Comparison of ENCODE assay signal across 13 cellular contexts in the genomic region with DNA sequence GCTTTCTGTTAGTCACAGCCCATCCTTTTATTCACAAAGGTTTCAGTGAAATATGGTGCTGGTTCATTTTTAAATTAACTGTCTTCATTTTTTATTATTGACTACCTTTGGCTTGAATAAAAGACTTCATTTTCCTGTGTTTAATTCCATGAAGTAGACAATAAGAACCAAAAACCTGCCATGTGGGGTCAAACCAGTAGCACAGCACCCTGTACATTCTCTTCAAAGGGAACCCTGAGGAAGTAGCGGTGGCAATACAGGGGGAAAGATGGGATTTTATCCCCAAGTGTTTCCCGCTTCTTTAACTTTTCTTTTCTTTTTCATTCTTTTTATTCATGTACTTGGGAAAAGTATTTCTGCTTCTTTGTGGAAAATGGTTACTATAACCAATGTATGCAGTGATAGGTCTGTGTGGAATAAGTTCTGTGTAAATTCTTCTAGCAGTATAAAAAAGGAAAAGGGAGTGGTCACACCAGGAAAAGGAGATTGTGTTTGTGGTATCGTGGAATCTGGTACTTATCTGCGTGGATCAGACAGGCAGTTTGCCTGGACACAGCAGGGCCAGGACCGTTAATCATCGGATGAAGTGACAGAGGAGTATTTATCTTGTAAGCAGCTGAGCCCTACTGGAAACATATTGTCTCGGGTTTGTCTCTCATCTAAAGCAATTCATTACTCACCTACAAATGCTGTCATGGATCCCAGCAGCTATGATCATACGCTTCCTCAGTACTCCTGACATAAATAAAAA.
DNase-seq lines count a peak whose midpoint lies in the region; ATAC-seq and TF ChIP-seq lines count a peak whose summit lies in the region.
"Had no signal": no experiment of that assay in that cellular context is flagged by ENCODE, and none has a peak within 500 bp of the region (broad histone marks: within the 10 kb centered on the region; RNA-seq: fewer than 3 reads in every experiment).

No MANE protein-coding gene starts in this region.

- POLR2A ChIA-PET in MCF 10A (lab: Yijun Ruan, JAX), result interaction anchor here (1.0 kb wide), 1 partner anchor 569 kb away, joined by 3 read pairs; no protein-coding TSS in a partner anchor
- POLR2A ChIA-PET in SK-N-SH (lab: Yijun Ruan, JAX), result no interaction called here

- peaks cover 16% of the 10 kb centered on the region for H3K4me1 Mint-ChIP-seq in MCF 10A (ENCODE audit: insufficient read depth, unreplicated experiment)

- ATAC-seq in sciatic nerve, result no peak
- ATAC-seq in HG02981 (IDR thresholded peaks at IDR 0.05; ENCODE audit: unreplicated experiment), result no peak
- ATAC-seq: gastroesophageal sphincter, left colon had no signal

- H2AFZ ChIP-seq in SK-N-SH (ENCODE audit: low read depth), result no peak overlapping the region

- DNase-seq in MCF 10A (ENCODE audit: unreplicated experiment), result no peak
- DNase-seq in breast epithelium (ENCODE audit: low spot score in 2 of 2), result no peak
- no peak for DNase-seq in SK-N-SH
- DNase-seq in fibroblast of peridontal ligament (ENCODE audit: extremely low read depth), result peak; percentile 17
- DNase-seq in sciatic nerve (ENCODE audit: low spot score), result no peak
- no peak for DNase-seq in testis
- no peak for DNase-seq in activated CD4-positive, CD25-positive, alpha-beta regulatory T cell treated with anti-CD3 and anti-CD28 coated beads, Interleukin-2, amount 50 U/mL, for 72 hours
- DNase-seq: GF-D8; Kasumi-1; left colon; stimulated activated CD4-positive, alpha-beta T cell treated with anti-CD3 and anti-CD28 coated beads, Interleukin-4, amount 100 ng/mL, for 1 hour had no signal

- H3K4me3 Mint-ChIP-seq in MCF 10A (ENCODE audit: unreplicated experiment), result no peak overlapping the region

- WGBS in SK-N-SH (ENCODE audit: low lambda C conversion rate), result 49% methylated on average over 8 of the region's 8 CpGs
- 78 to 82% methylated on average over 8 of the region's 8 CpGs for WGBS in testis, 2 donors

- H3K4me3 ChIP-seq in breast epithelium (no peak overlapping the region), SK-N-SH (ENCODE audit: low read depth in 2 of 2, low read length in 1 of 2) (no peak overlapping the region), testis (no peak overlapping the region)
- H3K4me3 ChIP-seq: gastroesophageal sphincter had no signal

- H3K27me3 ChIP-seq in breast epithelium (no peaks in the 10 kb centered on the region), SK-N-SH (ENCODE audit: insufficient read depth) (no peaks in the 10 kb centered on the region), testis (no peaks in the 10 kb centered on the region)
- H3K27me3 ChIP-seq: gastroesophageal sphincter had no signal

- H3K27ac ChIP-seq in breast epithelium, result no peak overlapping the region
- H3K27ac ChIP-seq in SK-N-SH (ENCODE audit: low read depth in 2 of 2, low read length in 1 of 2), result peak overlapping the region; percentile 10 to 22; a peak in 3 of 4 replicates
- no peak overlapping the region for H3K27ac ChIP-seq in testis
- H3K27ac ChIP-seq: gastroesophageal sphincter had no signal

- H3K9me3 Mint-ChIP-seq in MCF 10A (ENCODE audit: unreplicated experiment), result no peaks in the 10 kb centered on the region

- CTCF ChIA-PET in MCF 10A (lab: Yijun Ruan, JAX), result interaction anchor here (0.6 to 0.8 kb wide), 3 partner anchors 13 to 44 kb away, joined by 3 to 5 read pairs (median 3); no protein-coding TSS in a partner anchor
- CTCF ChIA-PET in SK-N-SH (lab: Yijun Ruan, JAX), result no interaction called here

- H3K36me3 Mint-ChIP-seq in MCF 10A (ENCODE audit: insufficient read depth, unreplicated experiment), result peaks cover 39% of the 10 kb centered on the region

- H3K9ac ChIP-seq in SK-N-SH, result no peak overlapping the region

- intact Hi-C loops in MCF 10A (cut with micrococcal nuclease), result no loop called here
- intact Hi-C loops in breast epithelium (cut with DNase I; ENCODE audit: low total_unique reads), result no loop called here
- intact Hi-C loops in sciatic nerve (cut with DNase I), result no loop called here
- intact Hi-C loops in testis (cut with DNase I; ENCODE audit: low total_unique reads), result no loop called here

- no peak for TF ChIP-seq RAD21 in SK-N-SH (IDR thresholded peaks at IDR 0.05; ENCODE audit: low read length)

- TF ChIP-seq POLR2A in breast epithelium (IDR thresholded peaks at IDR 0.05) (no peak), testis (IDR thresholded peaks at IDR 0.05) (no peak)

- H4K20me1 ChIP-seq in SK-N-SH (ENCODE audit: insufficient read depth), result no peaks in the 10 kb centered on the region

- H3K36me3 ChIP-seq in breast epithelium (no peaks in the 10 kb centered on the region), SK-N-SH (replicated peaks in 1 of 2; ENCODE audit: control insufficient read depth in 1 of 2, insufficient read depth in 2 of 2, low read length in 1 of 2) (peaks cover 0 to 11% of the 10 kb centered on the region in 2 experiments), testis (ENCODE audit: low read depth, missing control alignments) (no peaks in the 10 kb centered on the region)

- TF ChIP-seq CTCF in MCF 10A (IDR thresholded peaks at IDR 0.05; ENCODE audit: unreplicated experiment), result no peak
- TF ChIP-seq CTCF in breast epithelium (IDR thresholded peaks at IDR 0.05), result no peak
- no peak for TF ChIP-seq CTCF in SK-N-SH (IDR thresholded peaks at IDR 0.05)
- TF ChIP-seq CTCF in testis (IDR thresholded peaks at IDR 0.05), result no peak

- H3K4me2 ChIP-seq in SK-N-SH, result peak overlapping the region; percentile 49; the same call in 1 of the 2 replicates

- no peaks in the 10 kb centered on the region for H3K9me2 ChIP-seq in SK-N-SH

- no peaks in the 10 kb centered on the region for H3F3A ChIP-seq in SK-N-SH (replicated peaks; ENCODE audit: insufficient read depth)

- no peaks in the 10 kb centered on the region; the same call in 1 of the 2 replicates for H3K79me2 ChIP-seq in SK-N-SH (ENCODE audit: insufficient read depth)

- no TSS peak for BruUV-seq in MCF 10A (replicated peaks; lab: Mats Ljungman, UMichigan)

- H3K27ac Mint-ChIP-seq in MCF 10A (ENCODE audit: low read depth, unreplicated experiment), result peak overlapping the region; percentile 4

- H3K4me1 ChIP-seq in breast epithelium (no peaks in the 10 kb centered on the region), SK-N-SH (ENCODE audit: control insufficient read depth in 1 of 2, insufficient read depth in 2 of 2, low read depth in 1 of 2, low read length in 1 of 2) (peaks cover 0 to 9% of the 10 kb centered on the region in 2 experiments; a peak in 3 of 4 replicates), testis (no peaks in the 10 kb centered on the region)

- H3K9me3 ChIP-seq in breast epithelium (no peaks in the 10 kb centered on the region), SK-N-SH (no peaks in the 10 kb centered on the region), testis (no peaks in the 10 kb centered on the region)
- H3K9me3 ChIP-seq: gastroesophageal sphincter had no signal

- no peaks in the 10 kb centered on the region for H3K27me3 Mint-ChIP-seq in MCF 10A (ENCODE audit: insufficient read depth, unreplicated experiment)

- peak in 1 of 2 experiments; percentile 59; a peak in 1 of 4 replicates for TF ChIP-seq EP300 in SK-N-SH (IDR thresholded peaks at IDR 0.05; ENCODE audit: borderline replicate concordance in 1 of 2, low read depth in 1 of 2, low read length in 1 of 2)

TF ChIP-seq in SK-N-SH, 30 proteins besides CTCF, POLR2A, EP300 and RAD21:
- TF ChIP-seq TCF12 (IDR thresholded peaks at IDR 0.05), result peak; percentile 78
- TF ChIP-seq GABPA (IDR thresholded peaks at IDR 0.05; ENCODE audit: low read depth), result no peak
- TF ChIP-seq JUND (IDR thresholded peaks at IDR 0.05), result peak; percentile 20; the same call in 1 of the 2 replicates
- TF ChIP-seq, protein P1, sequence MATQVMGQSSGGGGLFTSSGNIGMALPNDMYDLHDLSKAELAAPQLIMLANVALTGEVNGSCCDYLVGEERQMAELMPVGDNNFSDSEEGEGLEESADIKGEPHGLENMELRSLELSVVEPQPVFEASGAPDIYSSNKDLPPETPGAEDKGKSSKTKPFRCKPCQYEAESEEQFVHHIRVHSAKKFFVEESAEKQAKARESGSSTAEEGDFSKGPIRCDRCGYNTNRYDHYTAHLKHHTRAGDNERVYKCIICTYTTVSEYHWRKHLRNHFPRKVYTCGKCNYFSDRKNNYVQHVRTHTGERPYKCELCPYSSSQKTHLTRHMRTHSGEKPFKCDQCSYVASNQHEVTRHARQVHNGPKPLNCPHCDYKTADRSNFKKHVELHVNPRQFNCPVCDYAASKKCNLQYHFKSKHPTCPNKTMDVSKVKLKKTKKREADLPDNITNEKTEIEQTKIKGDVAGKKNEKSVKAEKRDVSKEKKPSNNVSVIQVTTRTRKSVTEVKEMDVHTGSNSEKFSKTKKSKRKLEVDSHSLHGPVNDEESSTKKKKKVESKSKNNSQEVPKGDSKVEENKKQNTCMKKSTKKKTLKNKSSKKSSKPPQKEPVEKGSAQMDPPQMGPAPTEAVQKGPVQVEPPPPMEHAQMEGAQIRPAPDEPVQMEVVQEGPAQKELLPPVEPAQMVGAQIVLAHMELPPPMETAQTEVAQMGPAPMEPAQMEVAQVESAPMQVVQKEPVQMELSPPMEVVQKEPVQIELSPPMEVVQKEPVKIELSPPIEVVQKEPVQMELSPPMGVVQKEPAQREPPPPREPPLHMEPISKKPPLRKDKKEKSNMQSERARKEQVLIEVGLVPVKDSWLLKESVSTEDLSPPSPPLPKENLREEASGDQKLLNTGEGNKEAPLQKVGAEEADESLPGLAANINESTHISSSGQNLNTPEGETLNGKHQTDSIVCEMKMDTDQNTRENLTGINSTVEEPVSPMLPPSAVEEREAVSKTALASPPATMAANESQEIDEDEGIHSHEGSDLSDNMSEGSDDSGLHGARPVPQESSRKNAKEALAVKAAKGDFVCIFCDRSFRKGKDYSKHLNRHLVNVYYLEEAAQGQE (IDR thresholded peaks at IDR 0.05; ENCODE audit: low read depth, low read length), result 0 out of 2 replicates have a peak, but pooled peaks have one; percentile 4
- TF ChIP-seq PBX3 (IDR thresholded peaks at IDR 0.05), result peak; percentile 96
- TF ChIP-seq POLR2AphosphoS5 (IDR thresholded peaks at IDR 0.05; ENCODE audit: low read depth, low read length), result no peak
- TF ChIP-seq SIN3A (IDR thresholded peaks at IDR 0.05; ENCODE audit: borderline replicate concordance, low read depth, low read length), result peak; percentile 52; the same call in 1 of the 2 replicates
TF ChIP-seq in SK-N-SH: peak in this region for 5.

Comparison
In these comparisons a context has a peak if more than half of its experiments do, and no peak if none do; other contexts are left out.
1. H3K27ac ChIP-seq: peak in SK-N-SH (2 of 2); none in breast epithelium (0 of 2) and testis (0 of 2).